In the genomic region with DNA sequence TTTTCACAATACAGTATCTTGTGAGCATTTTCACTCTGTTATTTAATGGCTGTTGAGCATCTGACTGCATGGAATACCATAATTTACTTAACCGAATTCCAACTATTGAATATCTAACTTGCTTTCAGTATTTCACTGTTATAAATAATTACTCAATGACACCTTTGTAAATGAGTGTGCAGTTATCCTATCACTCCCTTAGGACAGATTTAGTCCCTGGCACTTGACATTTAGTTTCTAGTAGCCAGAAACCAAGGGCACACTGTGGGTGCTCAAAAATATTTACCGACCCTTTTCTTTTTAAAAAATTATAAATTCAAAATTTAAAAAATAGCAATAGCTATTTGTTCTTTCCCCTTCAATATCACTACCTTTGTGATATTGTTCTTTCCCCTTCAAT, we compare ENCODE assay signal across 27 cellular contexts.
"Had no signal": no experiment of that assay in that cellular context is flagged by ENCODE, and none has a peak within 500 bp of the region (broad histone marks: within the 10 kb centered on the region; RNA-seq: fewer than 3 reads in every experiment).

No MANE protein-coding gene starts in this region.

- H3K27me3 ChIP-seq: neutrophil, pancreas, right lobe of liver, sigmoid colon, stomach, thyroid gland, tibial nerve, upper lobe of left lung, vagina had no signal

- DNase-seq: nephron progenitor cell; nucleus accumbens; pancreas; retina; right cardiac atrium; right lobe of liver; sigmoid colon; small intestine; stimulated activated CD4-positive, alpha-beta T cell treated with anti-CD3 and anti-CD28 coated beads, Interleukin-15, amount 100 ng/mL, for 24 hours; stimulated activated CD4-positive, alpha-beta T cell treated with anti-CD3 and anti-CD28 coated beads, Interleukin-2, amount 100 ng/mL, for 24 hours; stimulated activated CD4-positive, alpha-beta T cell treated with anti-CD3 and anti-CD28 coated beads, Interleukin-2, amount 100 ng/mL, for 48 hours; stimulated activated CD4-positive, alpha-beta T cell treated with anti-CD3 and anti-CD28 coated beads, Interleukin-4, amount 100 ng/mL, for 24 hours; stimulated activated naive B cell treated with anti-CD40 and anti-IgM and Interleukin-4, amounts not matched to agents 10 μg/mL and 1 μg/mL and 100 μg/mL, for 72 hours; stimulated activated naive CD4-positive, alpha-beta T cell treated with Interleukin-2 at 50 U/mL for 16 hours; stomach; thyroid gland; trophoblast cell; upper lobe of left lung had no signal

- H3K4me3 Mint-ChIP-seq: natural killer cell treated with Interleukin-12 subunit alpha and Interleukin-12 subunit beta and Interleukin-15 and Interleukin-18, amount 100 ng/mL, for 72 hours; nephron progenitor cell; neural crest cell; stimulated activated effector memory CD8-positive, alpha-beta T cell treated with anti-CD3 and anti-CD28 coated beads, Interleukin-12 subunit alpha, Interleukin-12 subunit beta, amount 100 ng/mL, for 72 hours; stimulated activated naive B cell treated with anti-CD40 and anti-IgM and Interleukin-4, amounts not matched to agents 10 μg/mL and 1 μg/mL and 100 μg/mL, for 72 hours; stimulated activated naive CD8-positive, alpha-beta T cell treated with anti-CD3 and anti-CD28 coated beads, Interleukin-15, Interleukin-2, amounts not matched to agents 100 ng/mL and 50 ng/mL, for 24 hours had no signal

- H3K27ac ChIP-seq: neutrophil, pancreas, prostate gland, right lobe of liver, sigmoid colon, stomach, thoracic aorta, thyroid gland, tibial nerve, upper lobe of left lung, vagina had no signal

- H3K4me1 Mint-ChIP-seq: nephron progenitor cell; neural crest cell; stimulated activated effector memory CD8-positive, alpha-beta T cell treated with anti-CD3 and anti-CD28 coated beads, Interleukin-12 subunit alpha, Interleukin-12 subunit beta, amount 100 ng/mL, for 72 hours; stimulated activated naive B cell treated with anti-CD40 and anti-IgM and Interleukin-4, amounts not matched to agents 10 μg/mL and 1 μg/mL and 100 μg/mL, for 72 hours had no signal

- H3K4me3 ChIP-seq: pancreas, prostate gland, right lobe of liver, sigmoid colon, stomach, thoracic aorta, thyroid gland, tibial nerve, upper lobe of left lung, vagina had no signal

- ATAC-seq: natural killer cell treated with Interleukin-12 subunit alpha and Interleukin-12 subunit beta and Interleukin-15 and Interleukin-18, amount 100 ng/mL, for 72 hours; pancreas; right lobe of liver; stimulated activated effector memory CD8-positive, alpha-beta T cell treated with anti-CD3 and anti-CD28 coated beads, Interleukin-12 subunit alpha, Interleukin-12 subunit beta, amount 100 ng/mL, for 72 hours; stimulated activated naive B cell treated with anti-CD40 and anti-IgM and Interleukin-4, amounts not matched to agents 10 μg/mL and 1 μg/mL and 100 μg/mL, for 72 hours had no signal

- H3K9me3 ChIP-seq: neutrophil, pancreas, prostate gland, right lobe of liver, sigmoid colon, stomach, thoracic aorta, thyroid gland, tibial nerve, upper lobe of left lung, vagina had no signal

- H3K9me3 Mint-ChIP-seq: nephron progenitor cell had no signal

- H3K27me3 Mint-ChIP-seq: natural killer cell treated with Interleukin-12 subunit alpha and Interleukin-12 subunit beta and Interleukin-15 and Interleukin-18, amount 100 ng/mL, for 72 hours; stimulated activated naive CD8-positive, alpha-beta T cell treated with anti-CD3 and anti-CD28 coated beads, Interleukin-15, Interleukin-2, amounts not matched to agents 100 ng/mL and 50 ng/mL, for 24 hours had no signal

- H3K27ac Mint-ChIP-seq: natural killer cell treated with Interleukin-12 subunit alpha and Interleukin-12 subunit beta and Interleukin-15 and Interleukin-18, amount 100 ng/mL, for 72 hours; nephron progenitor cell; stimulated activated effector memory CD8-positive, alpha-beta T cell treated with anti-CD3 and anti-CD28 coated beads, Interleukin-12 subunit alpha, Interleukin-12 subunit beta, amount 100 ng/mL, for 72 hours; stimulated activated naive B cell treated with anti-CD40 and anti-IgM and Interleukin-4, amounts not matched to agents 10 μg/mL and 1 μg/mL and 100 μg/mL, for 72 hours; stimulated activated naive CD8-positive, alpha-beta T cell treated with anti-CD3 and anti-CD28 coated beads, Interleukin-15, Interleukin-2, amounts not matched to agents 100 ng/mL and 50 ng/mL, for 24 hours had no signal

- H3K4me1 ChIP-seq: pancreas, prostate gland, right lobe of liver, sigmoid colon, stomach, thyroid gland, tibial nerve, upper lobe of left lung, vagina had no signal

- H3K36me3 Mint-ChIP-seq: natural killer cell treated with Interleukin-12 subunit alpha and Interleukin-12 subunit beta and Interleukin-15 and Interleukin-18, amount 100 ng/mL, for 72 hours; stimulated activated effector memory CD8-positive, alpha-beta T cell treated with anti-CD3 and anti-CD28 coated beads, Interleukin-12 subunit alpha, Interleukin-12 subunit beta, amount 100 ng/mL, for 72 hours; stimulated activated naive B cell treated with anti-CD40 and anti-IgM and Interleukin-4, amounts not matched to agents 10 μg/mL and 1 μg/mL and 100 μg/mL, for 72 hours had no signal

- H3K36me3 ChIP-seq: neutrophil, pancreas, prostate gland, right lobe of liver, sigmoid colon, stomach, thoracic aorta, thyroid gland, tibial nerve, upper lobe of left lung, vagina had no signal
